In genomic region chr1:231939118-231939517, GRCh38 we compare ENCODE assay signal across 11 cellular contexts.
"Had no signal": no experiment of that assay in that cellular context is flagged by ENCODE, and none has a peak within 500 bp of the region (broad histone marks: within the 10 kb centered on the region; RNA-seq: fewer than 3 reads in every experiment).

No MANE protein-coding gene starts in this region.

- H3K9ac ChIP-seq: GM23248 had no signal

- H3K4me1 ChIP-seq: HAP-1 had no signal

- DNase-seq: GOT3, H7, H9, HCEC 1CT, HFFc6 had no signal

- H2AFZ ChIP-seq: GM23248, GM23338 had no signal

- ATAC-seq: GM23338, HCT116 had no signal

- H3K36me3 ChIP-seq: HAP-1 had no signal

- H3K4me3 ChIP-seq: GM23248, GM23338, HAP-1 had no signal

- H3K4me2 ChIP-seq: GM23338 had no signal

- H3K9me3 ChIP-seq: HAP-1 had no signal

- H3K27ac ChIP-seq: GM23248 had no signal

- FAIRE-seq: H1, H54 had no signal
